ENCODE assay signal across 1 cellular context in genomic region chr14:54882521-54882920, GRCh38.
A peak's percentile ranks its signal among the peaks of the same experiment; 100 is the strongest.
TF ChIP-seq lines count a peak whose summit lies in the region.

No MANE protein-coding gene starts in this region.

TF ChIP-seq in SK-N-SH, 30 proteins besides CTCF, POLR2A, EP300 and RAD21 (continued from another document):
- TF ChIP-seq ELF1 (IDR thresholded peaks at IDR 0.05) (no peak), FOXJ3 (CRISPR knock-in tag; IDR thresholded peaks at IDR 0.05) (peak; percentile 87; the same call in 1 of the 2 replicates), ZBTB33 (IDR thresholded peaks at IDR 0.05; ENCODE audit: borderline replicate concordance, low read depth) (no peak), FOSL2 (IDR thresholded peaks at IDR 0.05; ENCODE audit: borderline replicate concordance, low read depth) (no peak), MEF2A (IDR thresholded peaks at IDR 0.05; ENCODE audit: borderline replicate concordance, low read depth) (no peak), GATA2 (CRISPR knock-in tag; IDR thresholded peaks at IDR 0.05) (peak; percentile 99), POLR2AphosphoS5 (IDR thresholded peaks at IDR 0.05; ENCODE audit: low read depth, low read length) (no peak), GABPA (IDR thresholded peaks at IDR 0.05; ENCODE audit: low read depth) (no peak)
TF ChIP-seq in SK-N-SH: peak in this region for 7.
